Comparison of ENCODE assay signal across 15 cellular contexts in genomic region chr3:197027151-197027895, GRCh38. TPM values are rescaled to one million over a fixed set of nuclear protein-coding genes. Genes with fewer than 3 reads are reported as not detected.
DNase-seq lines count a peak whose midpoint lies in the region; ATAC-seq and TF ChIP-seq lines count a peak whose summit lies in the region.
"Had no signal": no experiment of that assay in that cellular context is flagged by ENCODE, and none has a peak within 500 bp of the region (broad histone marks: within the 10 kb centered on the region; RNA-seq: fewer than 3 reads in every experiment).

No MANE protein-coding gene starts in this region.

- H3K27me3 ChIP-seq in BE2C (peaks cover 6% of the 10 kb centered on the region), foreskin keratinocyte (no peaks in the 10 kb centered on the region)

- H3K4me1 ChIP-seq in BE2C: peaks cover 34% of the 10 kb centered on the region
- H3K4me1 ChIP-seq in foreskin keratinocyte: peaks cover 5% of the 10 kb centered on the region

- TF ChIP-seq CTCF in BE2C (IDR thresholded peaks at IDR 0.05; ENCODE audit: low read depth, low read length) (no peak), GM10266 (IDR thresholded peaks at IDR 0.05; ENCODE audit: control insufficient read depth, insufficient read depth, low read depth, missing control alignments) (no peak), foreskin keratinocyte (conservative IDR thresholded peaks at IDR 0.05) (no peak)

- no peak overlapping the region for H3K4me3 ChIP-seq in BE2C (ENCODE audit: low read depth, low read length)
- H3K4me3 ChIP-seq: spleen had no signal

- no peaks in the 10 kb centered on the region for H3K36me3 ChIP-seq in BE2C
- H3K36me3 ChIP-seq: spleen had no signal

- H3K27ac ChIP-seq in foreskin keratinocyte: no peak overlapping the region
- H3K27ac ChIP-seq: spleen had no signal

- ATAC-seq in foreskin keratinocyte (no peak), HG03521 (IDR thresholded peaks at IDR 0.05; ENCODE audit: unreplicated experiment) (no peak)
- ATAC-seq: activated CD4-positive, CD25-positive, alpha-beta regulatory T cell treated with anti-CD3 and anti-CD28 coated beads, Interleukin-2, amount 50 U/mL, for 24 hours; T-cell had no signal

- no peaks in the 10 kb centered on the region for H3K9me3 ChIP-seq in BE2C
- H3K9me3 ChIP-seq: spleen had no signal

- DNase-seq in BE2C (peak; percentile 30), GM10266 (ENCODE audit: extremely low spot score) (peak; percentile 30), SW480 (ENCODE audit: low spot score) (peak; percentile 66), hepatic stellate cell (ENCODE audit: low spot score) (peak; percentile 12), NOMO-1 (lab: John Stamatoyannopoulos, UW; ENCODE audit: unreplicated experiment in 2 of 2) (no peak), NCI-H187 treated with DMSO at 0.1 percent for 48 hours (lab: John Stamatoyannopoulos, UW) (no peak), foreskin keratinocyte (no peak)
- DNase-seq: activated naive CD8-positive, alpha-beta T cell treated with anti-CD3 and anti-CD28 coated beads for 36 hours; NCI-H1092; NCI-H2227 treated with DMSO at 0.1 percent for 48 hours; OCI-M1; spleen; T-cell had no signal

RNA-seq across cellular contexts. Expression of gene MELTF, which starts 2.3 kb away (rescaled TPM):
- polyA plus RNA-seq in BE2C (2012; ENCODE audit: insufficient read depth, insufficient read length, low read depth): 9.4 TPM
- 11.3 and 12.9 TPM in 2 replicates for total RNA-seq in foreskin keratinocyte
- polyA plus RNA-seq in foreskin keratinocyte: 10.1 and 10.5 TPM in 2 replicates

RNA-seq across cellular contexts. Expression of gene PIGZ, which starts 58.7 kb away (rescaled TPM):
- 3.1 TPM for polyA plus RNA-seq in BE2C (2012; ENCODE audit: insufficient read depth, insufficient read length, low read depth)
- total RNA-seq in foreskin keratinocyte: 1.0 and 1.6 TPM in 2 replicates
- 1.0 and 1.9 TPM in 2 replicates for polyA plus RNA-seq in foreskin keratinocyte

Comparison
In these comparisons a context has a peak if more than half of its experiments do, and no peak if none do; other contexts are left out.
1. DNase-seq: peak in BE2C (single experiment), GM10266 (single experiment), SW480 (single experiment) and hepatic stellate cell (single experiment); none in NOMO-1 (0 of 2), NCI-H187 treated with DMSO at 0.1 percent for 48 hours (single experiment) and foreskin keratinocyte (0 of 2).